In the genomic region with DNA sequence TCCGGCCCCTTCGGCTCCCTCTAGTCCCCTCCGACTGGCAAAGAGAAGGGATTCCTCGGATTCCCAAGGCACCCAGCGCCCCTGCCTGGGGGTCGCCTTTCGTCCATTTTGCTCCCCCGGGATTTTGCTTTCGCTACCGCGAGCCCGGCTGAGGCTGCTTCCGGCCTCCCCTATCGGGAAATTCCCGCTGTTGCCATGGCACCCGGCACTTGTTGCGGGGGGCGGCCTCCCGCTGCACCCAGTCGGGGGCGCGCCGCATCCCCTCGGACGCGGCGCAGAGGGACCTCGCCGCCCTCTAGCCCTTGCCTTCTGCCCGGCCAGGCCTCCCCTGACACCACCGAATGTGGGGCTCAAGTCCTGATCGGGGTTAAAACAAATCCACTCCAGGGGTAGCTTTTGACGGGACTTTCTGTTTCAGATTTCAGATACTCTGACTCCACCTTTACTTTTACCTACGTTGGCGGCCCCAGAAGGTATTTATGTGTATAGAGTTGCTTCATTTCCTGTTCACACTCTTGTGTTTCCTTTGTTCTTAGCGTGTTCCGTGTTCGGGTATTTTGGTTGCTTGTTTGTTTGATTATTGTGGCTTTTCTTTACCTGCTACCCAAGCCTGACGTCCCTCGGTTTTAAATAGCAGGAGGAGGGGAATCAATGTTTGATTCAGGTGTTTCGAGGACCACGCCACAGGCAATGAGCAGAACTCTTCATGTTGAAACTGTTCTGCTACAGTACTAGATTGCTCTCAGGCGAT, we compare ENCODE assay signal across 8 cellular contexts.
A peak's percentile ranks its signal among the peaks of the same experiment; 100 is the strongest.
DNase-seq lines count a peak whose midpoint lies in the region; ATAC-seq lines count a peak whose summit lies in the region.

No MANE protein-coding gene starts in this region.

- H3K9ac ChIP-seq in HUES6 (ENCODE audit: low read length) = peak overlapping the region; percentile 97

- peak overlapping the region; percentile 93 for H3K4me3 ChIP-seq in HUES6 (ENCODE audit: low read depth, low read length)
- peak overlapping the region; percentile 60; the same call in 1 of the 2 replicates for H3K4me3 ChIP-seq in iPS DF 6.9 (ENCODE audit: low read length)
- peak overlapping the region; percentile 76 to 97 (median 86) for H3K4me3 ChIP-seq in skin epidermis

- H3K9me3 ChIP-seq in HUES6 (ENCODE audit: control insufficient read depth, insufficient read depth, low read depth, low read length) (no peaks in the 10 kb centered on the region), iPS DF 6.9 (ENCODE audit: control insufficient read depth, insufficient read depth, low read length) (no peaks in the 10 kb centered on the region)

- peak overlapping the region; percentile 91 for H3K27ac ChIP-seq in HUES6 (ENCODE audit: low read depth, low read length)
- H3K27ac ChIP-seq in iPS DF 6.9 (ENCODE audit: low read length) = no peak overlapping the region
- H3K27ac ChIP-seq in skin epidermis = peak overlapping the region; percentile 84 to 99 (median 96)

- DNase-seq in DMS79 treated with DMSO at 0.1 percent for 48 hours (lab: John Stamatoyannopoulos, UW) (peak; percentile 54), SW480 (ENCODE audit: low spot score) (peak; percentile 71), amniotic epithelial cell (ENCODE audit: low read depth) (peak; percentile 35), iPS DF 6.9 (ENCODE audit: low read depth, low spot score) (no peak), epidermal melanocyte (ENCODE audit: insufficient read length, low spot score) (no peak)

- peak; percentile 85 for ATAC-seq in GM21423 (IDR thresholded peaks at IDR 0.05; ENCODE audit: unreplicated experiment)

- H3K36me3 ChIP-seq in HUES6 (ENCODE audit: control insufficient read depth, insufficient read depth, low read length) = no peaks in the 10 kb centered on the region
- no peaks in the 10 kb centered on the region for H3K36me3 ChIP-seq in iPS DF 6.9 (ENCODE audit: control insufficient read depth, insufficient read depth, low read length)

- no CpG with 5 or more reads among the region's 43 CpGs for WGBS in iPS DF 6.9 (ENCODE audit: insufficient coverage, insufficient read length)

- H3K27me3 ChIP-seq in HUES6 (ENCODE audit: control insufficient read depth, insufficient read depth, low read length) (peaks cover 8% of the 10 kb centered on the region; the same call in 1 of the 2 replicates), iPS DF 6.9 (ENCODE audit: control insufficient read depth, insufficient read depth, low read length) (no peaks in the 10 kb centered on the region)

- H3K4me1 ChIP-seq in HUES6 (ENCODE audit: control insufficient read depth, insufficient read depth, low read length) = peaks cover 26% of the 10 kb centered on the region; the same call in 1 of the 2 replicates
- peaks cover 4% of the 10 kb centered on the region; the same call in 1 of the 2 replicates for H3K4me1 ChIP-seq in iPS DF 6.9 (ENCODE audit: control insufficient read depth, insufficient read depth, low read length)

Comparison
In these comparisons a context has a peak if more than half of its experiments do, and no peak if none do; other contexts are left out.
1. DNase-seq: peak in DMS79 treated with DMSO at 0.1 percent for 48 hours (single experiment), SW480 (single experiment) and amniotic epithelial cell (single experiment); none in iPS DF 6.9 (single experiment) and epidermal melanocyte (single experiment).
2. Peak in every context shown above with its lines, with median percentiles within 50 percentile points of each other: H3K4me3 ChIP-seq.